Comparison of ENCODE assay signal across 27 cellular contexts in genomic region chr13:53520132-53520531, GRCh38.
"Had no signal": no experiment of that assay in that cellular context is flagged by ENCODE, and none has a peak within 500 bp of the region (broad histone marks: within the 10 kb centered on the region; RNA-seq: fewer than 3 reads in every experiment).

No MANE protein-coding gene starts in this region.

- ATAC-seq: activated CD8-positive, alpha-beta memory T cell treated with anti-CD3 and anti-CD28 coated beads, Interleukin-2, amount 10 ng/mL, durations not matched to agents 7 days and 5 days; activated CD8-positive, alpha-beta T cell treated with anti-CD3 and anti-CD28 coated beads, Interleukin-2, amount 10 ng/mL, durations not matched to agents 7 days and 5 days; activated naive CD8-positive, alpha-beta T cell treated with anti-CD3 and anti-CD28 coated beads, Interleukin-2, amount 50 U/mL, for 24 hours; foreskin keratinocyte; gastrocnemius medialis; heart left ventricle had no signal

- H3K27me3 ChIP-seq: adrenal gland, ascending aorta, breast epithelium, cardiac muscle cell, colonic mucosa, esophagus muscularis mucosa, foreskin keratinocyte, gastrocnemius medialis, heart left ventricle had no signal

- H3K9me3 ChIP-seq: adrenal gland, ascending aorta, breast epithelium, colonic mucosa, esophagus muscularis mucosa, gastrocnemius medialis, heart left ventricle had no signal

- H3K27ac ChIP-seq: adrenal gland, ascending aorta, breast epithelium, cardiac muscle cell, colonic mucosa, esophagus muscularis mucosa, foreskin keratinocyte, gastrocnemius medialis, heart left ventricle had no signal

- H3K36me3 ChIP-seq: adrenal gland, ascending aorta, breast epithelium, cardiac muscle cell, colonic mucosa, esophagus muscularis mucosa, gastrocnemius medialis, heart left ventricle had no signal

- H3K4me3 ChIP-seq: adrenal gland, ascending aorta, breast epithelium, cardiac muscle cell, colonic mucosa, esophagus muscularis mucosa, gastrocnemius medialis, heart left ventricle had no signal

- DNase-seq: activated CD4-positive, alpha-beta memory T cell treated with anti-CD3 and anti-CD28 coated beads for 36 hours; activated CD4-positive, alpha-beta T cell treated with anti-CD3 and anti-CD28 coated beads, Interleukin-2, amount 10 ng/mL, durations not matched to agents 24 days and 14 days; activated CD8-positive, alpha-beta memory T cell treated with anti-CD3 and anti-CD28 coated beads, Interleukin-2, amount 10 ng/mL, durations not matched to agents 7 days and 5 days; activated CD8-positive, alpha-beta memory T cell treated with anti-CD3 and anti-CD28 coated beads, Interleukin-2, amount 50 U/mL, for 4 hours; activated CD8-positive, alpha-beta T cell treated with anti-CD3 and anti-CD28 coated beads, Interleukin-2, amount 10 ng/mL, durations not matched to agents 7 days and 5 days; activated effector memory CD4-positive, alpha-beta T cell treated with anti-CD3 and anti-CD28 coated beads, Interleukin-2, amount 50 U/mL, for 16 hours; activated naive CD4-positive, alpha-beta T cell treated with anti-CD3 and anti-CD28 coated beads for 36 hours; activated naive CD8-positive, alpha-beta T cell treated with anti-CD3 and anti-CD28 coated beads for 36 hours; activated naive CD8-positive, alpha-beta T cell treated with anti-CD3 and anti-CD28 coated beads, Interleukin-2, amount 50 U/mL, for 24 hours; activated T-cell treated with anti-CD3 and anti-CD28 coated beads, Interleukin-2, amount 50 U/mL, for 1 hour; activated T-cell treated with anti-CD3 and anti-CD28 coated beads, Interleukin-2, amount 50 U/mL, for 48 hours; adrenal gland; amygdala; central memory CD4-positive, alpha-beta T cell; cerebellar nuclear complex; colonic mucosa; effector memory CD4-positive, alpha-beta T cell; endodermal cell; foreskin keratinocyte; gastrocnemius medialis; glutamatergic neuron; heart left ventricle; T-helper 2 cell had no signal

- H3K4me1 ChIP-seq: adrenal gland, ascending aorta, breast epithelium, colonic mucosa, esophagus muscularis mucosa, foreskin keratinocyte, gastrocnemius medialis, heart left ventricle had no signal
